In the genomic region with DNA sequence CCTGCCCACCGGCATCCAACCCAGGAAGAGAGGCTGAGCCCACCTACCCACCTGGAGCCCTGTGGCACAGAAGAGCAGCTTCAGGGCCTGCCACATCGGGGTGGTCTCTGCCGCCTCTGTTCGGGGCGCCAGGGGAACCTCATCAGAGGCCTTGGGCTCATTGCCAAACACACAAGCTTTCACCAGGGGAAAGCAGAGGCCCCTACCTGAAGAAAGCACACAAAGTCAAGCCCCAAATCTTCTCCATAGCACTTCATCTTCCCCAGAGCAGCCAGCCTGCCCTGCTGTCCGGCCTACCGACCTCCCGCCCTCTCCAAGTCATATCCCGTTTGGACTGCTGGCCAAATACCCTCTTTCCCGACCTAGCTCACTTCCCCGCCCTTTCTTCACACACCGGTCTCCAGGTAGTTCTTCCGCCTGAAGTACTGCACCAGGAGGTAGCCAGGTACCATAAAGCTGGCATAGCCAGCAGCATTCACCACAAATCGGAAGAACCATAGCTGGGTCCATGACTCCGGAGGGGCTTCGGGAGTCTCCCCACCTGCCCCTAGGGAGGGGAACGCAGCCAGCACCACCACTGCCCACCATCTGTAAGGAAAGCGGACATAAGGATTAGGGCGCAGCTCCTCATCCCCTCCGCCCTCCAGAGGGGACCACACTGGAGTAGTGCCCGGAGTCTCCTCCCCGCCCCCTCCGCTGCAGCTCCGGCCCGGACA, we compare ENCODE assay signal across 9 cellular contexts. TPM values are rescaled to one million over a fixed set of nuclear protein-coding genes. Genes with fewer than 3 reads are reported as not detected.
DNase-seq lines count a peak whose midpoint lies in the region; ATAC-seq, FAIRE-seq and TF ChIP-seq lines count a peak whose summit lies in the region.
"Had no signal": no experiment of that assay in that cellular context is flagged by ENCODE, and none has a peak within 500 bp of the region (broad histone marks: within the 10 kb centered on the region; RNA-seq: fewer than 3 reads in every experiment).

No MANE protein-coding gene starts in this region.

- POLR2A ChIA-PET in GM12878 (lab: Charles Lee): interaction anchor here (1.0 to 10.7 kb wide), 6 partner anchors 7 to 80 kb away, joined by 3 to 131 read pairs (median 7); a partner anchor contains a TSS

- H3K36me3 ChIP-seq in Karpas-422 (ENCODE audit: insufficient read depth, low read length): peaks cover 37% of the 10 kb centered on the region
- peaks cover 36 to 48% of the 10 kb centered on the region in 2 experiments for H3K36me3 ChIP-seq in GM12878 (ENCODE audit: control insufficient read depth in 2 of 2, insufficient read depth in 2 of 2, low read length in 1 of 2)
- peaks cover 7 to 45% (median 38%) of the 10 kb centered on the region in 4 donors for H3K36me3 ChIP-seq in liver (ENCODE audit: control insufficient read depth in 4 of 4, insufficient read depth in 3 of 4, low read depth in 1 of 4, low read length in 3 of 4)
- peaks cover 31% of the 10 kb centered on the region for H3K36me3 ChIP-seq in thoracic aorta

- CTCF ChIA-PET in GM12878 (lab: Yijun Ruan, JAX): interaction anchor here (1.0 to 5.0 kb wide), 15 partner anchors 8 to 160 kb away, joined by 3 to 45 read pairs (median 7); a partner anchor contains a TSS

- H3K9ac ChIP-seq in Karpas-422 (ENCODE audit: low read length) (peak overlapping the region; percentile 92), GM12878 (ENCODE audit: control insufficient read depth, insufficient read depth, low read length) (peak overlapping the region; percentile 90), liver (ENCODE audit: low read depth in 1 of 2, low read length in 2 of 2) (peak overlapping the region; percentile 26 to 42)

- in situ Hi-C loops in GM12878 (cut with MboI): no loop called here

- peaks cover 7% of the 10 kb centered on the region for H3K79me2 ChIP-seq in Karpas-422 (ENCODE audit: low read length)
- H3K79me2 ChIP-seq in GM12878 (ENCODE audit: control insufficient read depth, insufficient read depth, low read length): peaks cover 85% of the 10 kb centered on the region

- no peak for TF ChIP-seq POLR2A in GM12878 (IDR thresholded peaks at IDR 0.05; ENCODE audit: low read depth, low read length)

- RAD21 ChIA-PET in GM12878 (lab: Charles Lee; ENCODE audit: unreplicated experiment): interaction anchor here (0.6 to 4.8 kb wide), 9 partner anchors 9 to 176 kb away, joined by 3 to 28 read pairs (median 3); a partner anchor contains a TSS

- SMC1A ChIA-PET in GM12878 (lab: Charles Lee; ENCODE audit: uncharacterized antibody, unreplicated experiment): interaction anchor here (0.9 to 3.1 kb wide), 8 partner anchors 10 to 160 kb away, joined by 3 to 25 read pairs (median 4); a partner anchor contains a TSS

- no peak for TF ChIP-seq EP300 in GM12878 (IDR thresholded peaks at IDR 0.05; ENCODE audit: borderline replicate concordance in 1 of 2, control insufficient read depth in 1 of 2, low read depth in 2 of 2, low read length in 2 of 2)

- WGBS in GM12878 (ENCODE audit: insufficient coverage, insufficient replicate concordance, low lambda C conversion rate, missing lambda C conversion rate): 1% methylated on average over 25 of the region's 25 CpGs
- WGBS in liver: 13% methylated on average over 25 of the region's 25 CpGs

- intact Hi-C loops in GM12878 (cut with micrococcal nuclease; ENCODE audit: unreplicated experiment): no loop called here

- BruUV-seq in GM12878 (replicated peaks; lab: Mats Ljungman, UMichigan): no TSS peak

- no peaks in the 10 kb centered on the region for H3K9me2 ChIP-seq in Karpas-422 (replicated peaks; ENCODE audit: insufficient read depth, low read length)

- H3K4me2 ChIP-seq in Karpas-422 (ENCODE audit: low read depth, low read length, poor library complexity, severe bottlenecking) (peak overlapping the region; percentile 95), GM12878 (ENCODE audit: control insufficient read depth, insufficient read depth) (peak overlapping the region; percentile 71)

- H3K4me1 ChIP-seq in Karpas-422 (ENCODE audit: low read length): peaks cover 61% of the 10 kb centered on the region
- peaks cover 53% of the 10 kb centered on the region for H3K4me1 ChIP-seq in GM12878 (ENCODE audit: control insufficient read depth, insufficient read depth, low read length)
- H3K4me1 ChIP-seq in liver (ENCODE audit: control insufficient read depth in 4 of 4, insufficient read depth in 4 of 4, low read length in 3 of 4): peaks cover 2 to 27% (median 14%) of the 10 kb centered on the region in 4 donors
- H3K4me1 ChIP-seq in thoracic aorta (ENCODE audit: control insufficient read depth in 1 of 2, low read depth in 2 of 2): peaks cover 12 to 17% of the 10 kb centered on the region in 2 donors

- H4K20me1 ChIP-seq in Karpas-422 (ENCODE audit: insufficient read depth, low read depth, low read length) (peaks cover 14% of the 10 kb centered on the region), GM12878 (ENCODE audit: control insufficient read depth, insufficient read depth) (peaks cover 4% of the 10 kb centered on the region; the same call in 1 of the 2 replicates)

- TF ChIP-seq CTCF in GM12878 (IDR thresholded peaks at IDR 0.05 in 2 of 3, conservative IDR thresholded peaks at IDR 0.05 in 1 of 3; ENCODE audit: control insufficient read depth in 2 of 3, extremely low read depth in 1 of 3, insufficient read depth in 1 of 3, low read depth in 3 of 3, low read length in 3 of 3) (no peak), liver (IDR thresholded peaks at IDR 0.05; ENCODE audit: low read depth, low read length, missing input control) (no peak), thoracic aorta (IDR thresholded peaks at IDR 0.05) (no peak)

- H3K27ac ChIP-seq in Karpas-422 (ENCODE audit: low read length) (peak overlapping the region; percentile 48), GM12878 (ENCODE audit: control insufficient read depth, insufficient read depth) (peak overlapping the region; percentile 99), liver (ENCODE audit: low read depth in 1 of 2, low read length in 2 of 2) (peak overlapping the region; percentile 59 to 91), thoracic aorta (peak overlapping the region; percentile 59 to 76)

- FAIRE-seq in GM12878 (lab: Jason Lieb, UNC): no peak
- FAIRE-seq in RCC 7860 (lab: Jason Lieb, UNC): no peak

- H3K27me3 ChIP-seq in Karpas-422 (ENCODE audit: low read length) (no peaks in the 10 kb centered on the region), GM12878 (replicated peaks in 1 of 2; ENCODE audit: control insufficient read depth in 2 of 2, insufficient read depth in 2 of 2, low read length in 1 of 2) (no peaks in the 10 kb centered on the region), liver (ENCODE audit: control insufficient read depth in 4 of 4, insufficient read depth in 4 of 4, low read length in 3 of 4) (no peaks in the 10 kb centered on the region), thoracic aorta (replicated peaks; ENCODE audit: insufficient read depth) (no peaks in the 10 kb centered on the region)

- H2AFZ ChIP-seq in Karpas-422 (ENCODE audit: low read length) (no peak overlapping the region), GM12878 (ENCODE audit: control insufficient read depth, low read depth, low read length) (no peak overlapping the region)

- H3K9me3 ChIP-seq in Karpas-422 (ENCODE audit: low read length) (no peaks in the 10 kb centered on the region), GM12878 (replicated peaks; ENCODE audit: control insufficient read depth, insufficient read depth, low read length) (no peaks in the 10 kb centered on the region), liver (ENCODE audit: control insufficient read depth in 4 of 4, low read length in 3 of 4) (no peaks in the 10 kb centered on the region), thoracic aorta (no peaks in the 10 kb centered on the region)

- ATAC-seq in GM12878 (no peak), thoracic aorta (ENCODE audit: insufficient number of reproducible peaks, low FRiP score, low read depth) (no peak), HG03025 (IDR thresholded peaks at IDR 0.05; ENCODE audit: low FRiP score, unreplicated experiment) (no peak), HG03378 (IDR thresholded peaks at IDR 0.05; ENCODE audit: unreplicated experiment) (no peak)

- H3K4me3 ChIP-seq in Karpas-422 (ENCODE audit: low read length): peak overlapping the region; percentile 96
- peak overlapping the region; percentile 77 for H3K4me3 ChIP-seq in GM12878
- H3K4me3 ChIP-seq in liver (ENCODE audit: low read depth in 1 of 3, low read length in 3 of 3): peak overlapping the region; percentile 62 to 85 (median 67)
- H3K4me3 ChIP-seq in thoracic aorta: peak overlapping the region; percentile 88

- DNase-seq in Daoy (ENCODE audit: low read depth) (peak; percentile 35), Karpas-422 (peak; percentile 68), GM12878 (ENCODE audit: low read depth, low spot score) (no peak), thoracic aorta (ENCODE audit: low spot score) (no peak), RCC 7860 (ENCODE audit: low spot score) (no peak)

- TF ChIP-seq RAD21 in GM12878 (IDR thresholded peaks at IDR 0.05; ENCODE audit: insufficient read depth, low read depth, low read length) (no peak), liver (IDR thresholded peaks at IDR 0.05) (no peak)

RNA-seq across cellular contexts. Expression of a gene that starts 0.9 kb away (rescaled TPM):
- total RNA-seq in Daoy (2014; rRNA removed; shearing (Covaris generic)): 86.8 and 92.8 TPM in 2 replicates
- 30.0 and 49.9 TPM in 2 replicates for total RNA-seq in Karpas-422 (2014; rRNA removed; shearing (Covaris generic); ENCODE audit: low replicate concordance)
- 34.4 and 37.1 TPM in 2 replicates for total RNA-seq in GM12878 (2013; cell fraction: nucleolus; rRNA removed)
- total RNA-seq in GM12878 (2014; rRNA removed) (34.1 and 35.1 TPM in 2 replicates), GM12878 (2014; rRNA removed; fragmentation: Illumina TruSeq; extraction: Trizol) (24.3 and 25.1 TPM in 2 replicates), GM12878 (2021) (33.5 and 35.8 TPM in 2 replicates), liver (10 to 100 TPM; 19.8 to 22.4 TPM), thoracic aorta (10 to 100 TPM; 19.9 to 33.3 TPM)
- polyA plus RNA-seq in GM12878 (2011; ENCODE audit: low read depth): 23.1 TPM
- polyA plus RNA-seq in GM12878 (2011; rRNA removed) (19.7 and 32.2 TPM in 2 replicates), GM12878 (2014; fragmentation: Illumina TruSeq; extraction: Trizol) (23.9 and 35.2 TPM in 2 replicates), GM12878 (2014; fragmentation: Nextera tagmentation; extraction: Ambion mirVana) (10 to 100 TPM; 11.3 to 14.9 TPM), GM12878 (2014; rRNA removed) (45.2 and 45.4 TPM in 2 replicates), GM12878 (2016; fragmentation: Nextera tagmentation; extraction: Ambion mirVana) (10 to 100 TPM; 39.5 to 40.8 TPM), liver (10 to 100 TPM; 18.9 to 27.0 TPM)
- 48.8 and 53.9 TPM in 2 replicates for polyA plus RNA-seq in GM12878 (2011; cell fraction: cytosol; rRNA removed)
- polyA plus RNA-seq in GM12878 (2011; cell fraction: nucleus; rRNA removed): 89.8 and 144 TPM in 2 replicates
- polyA plus RNA-seq in GM12878 (2012): 38.5 and 38.9 TPM in 2 replicates
- polyA minus RNA-seq in GM12878 (2011; rRNA and poly(A)+ RNA removed): 17.3 and 33.3 TPM in 2 replicates
- polyA minus RNA-seq in GM12878 (2011; cell fraction: cytosol; rRNA and poly(A)+ RNA removed): 5.2 and 7.0 TPM in 2 replicates
- 19.7 and 27.3 TPM in 2 replicates for polyA minus RNA-seq in GM12878 (2011; cell fraction: nucleus; rRNA and poly(A)+ RNA removed)

RNA-seq across cellular contexts. Expression of a gene that starts 8.9 kb away (rescaled TPM):
- 42.3 and 56.3 TPM in 2 replicates for total RNA-seq in Daoy (2014; rRNA removed; shearing (Covaris generic))
- total RNA-seq in Karpas-422 (2014; rRNA removed; shearing (Covaris generic); ENCODE audit: low replicate concordance): 22.2 and 26.1 TPM in 2 replicates
- 127 and 202 TPM in 2 replicates for total RNA-seq in GM12878 (2013; cell fraction: nucleolus; rRNA removed)
- total RNA-seq in GM12878 (2014; rRNA removed) (45.1 and 47.0 TPM in 2 replicates), GM12878 (2014; rRNA removed; fragmentation: Illumina TruSeq; extraction: Trizol) (39.5 and 43.2 TPM in 2 replicates), GM12878 (2021) (53.6 and 57.0 TPM in 2 replicates), liver (1 to 10 TPM; 4.9 TPM), thoracic aorta (10 to 100 TPM in 1 of 2 donors, 1 to 10 TPM in 1; 5.5 to 10.6 TPM)
- polyA plus RNA-seq in GM12878 (2011; ENCODE audit: low read depth): 13.6 TPM
- polyA plus RNA-seq in GM12878 (2011; rRNA removed) (106 and 126 TPM in 2 replicates), GM12878 (2014; fragmentation: Illumina TruSeq; extraction: Trizol) (34.5 and 38.1 TPM in 2 replicates), GM12878 (2014; fragmentation: Nextera tagmentation; extraction: Ambion mirVana) (10 to 100 TPM; 10.4 to 26.0 TPM), GM12878 (2014; rRNA removed) (52.4 and 60.3 TPM in 2 replicates), GM12878 (2016; fragmentation: Nextera tagmentation; extraction: Ambion mirVana) (10 to 100 TPM; 30.4 to 30.6 TPM), liver (1 to 10 TPM; 3.7 to 4.6 TPM)
- polyA plus RNA-seq in GM12878 (2011; cell fraction: cytosol; rRNA removed): 111 and 125 TPM in 2 replicates
- polyA plus RNA-seq in GM12878 (2011; cell fraction: nucleus; rRNA removed): 154 TPM in 2 replicates
- 36.7 and 71.2 TPM in 2 replicates for polyA plus RNA-seq in GM12878 (2012)
- polyA minus RNA-seq in GM12878 (2011; rRNA and poly(A)+ RNA removed): 61.6 and 113 TPM in 2 replicates
- polyA minus RNA-seq in GM12878 (2011; cell fraction: cytosol; rRNA and poly(A)+ RNA removed): 36.5 and 58.5 TPM in 2 replicates
- 67.9 and 93.8 TPM in 2 replicates for polyA minus RNA-seq in GM12878 (2011; cell fraction: nucleus; rRNA and poly(A)+ RNA removed)

RNA-seq across cellular contexts. Expression of a gene that starts 9.5 kb away (rescaled TPM):
- 2,636 and 2,780 TPM in 2 replicates for total RNA-seq in Daoy (2014; rRNA removed; shearing (Covaris generic))
- total RNA-seq in Karpas-422 (2014; rRNA removed; shearing (Covaris generic); ENCODE audit: low replicate concordance): 474 and 539 TPM in 2 replicates
- 295 and 318 TPM in 2 replicates for total RNA-seq in GM12878 (2013; cell fraction: nucleolus; rRNA removed)
- total RNA-seq in GM12878 (2014; rRNA removed) (1,125 and 1,245 TPM in 2 replicates), GM12878 (2014; rRNA removed; fragmentation: Illumina TruSeq; extraction: Trizol) (1,212 and 1,260 TPM in 2 replicates), GM12878 (2021) (1,166 and 1,167 TPM in 2 replicates), liver (100 to 1,000 TPM; 170 to 281 TPM), thoracic aorta (100 to 1,000 TPM; 405 to 695 TPM)
- polyA plus RNA-seq in GM12878 (2011; ENCODE audit: low read depth): 830 TPM
- polyA plus RNA-seq in GM12878 (2011; rRNA removed) (1,290 and 1,505 TPM in 2 replicates), GM12878 (2014; fragmentation: Illumina TruSeq; extraction: Trizol) (1,676 and 1,846 TPM in 2 replicates), GM12878 (2014; fragmentation: Nextera tagmentation; extraction: Ambion mirVana) (1,000 to 10,000 TPM; 1,089 to 1,682 TPM), GM12878 (2014; rRNA removed) (960 and 988 TPM in 2 replicates), GM12878 (2016; fragmentation: Nextera tagmentation; extraction: Ambion mirVana) (1,000 to 10,000 TPM; 1,078 to 1,109 TPM), liver (100 to 1,000 TPM; 129 to 235 TPM)
- 1,040 and 1,248 TPM in 2 replicates for polyA plus RNA-seq in GM12878 (2011; cell fraction: cytosol; rRNA removed)
- polyA plus RNA-seq in GM12878 (2011; cell fraction: nucleus; rRNA removed): 565 and 804 TPM in 2 replicates
- polyA plus RNA-seq in GM12878 (2012): 750 and 926 TPM in 2 replicates
- 1,120 and 1,147 TPM in 2 replicates for polyA minus RNA-seq in GM12878 (2011; rRNA and poly(A)+ RNA removed)
- polyA minus RNA-seq in GM12878 (2011; cell fraction: cytosol; rRNA and poly(A)+ RNA removed): 408 and 462 TPM in 2 replicates
- polyA minus RNA-seq in GM12878 (2011; cell fraction: nucleus; rRNA and poly(A)+ RNA removed): 114 and 165 TPM in 2 replicates

RNA-seq across cellular contexts. Expression of a gene that starts 13.8 kb away (rescaled TPM):
- total RNA-seq in Daoy (2014; rRNA removed; shearing (Covaris generic)): 0.23 and 0.33 TPM in 2 replicates
- total RNA-seq in Karpas-422 (2014; rRNA removed; shearing (Covaris generic); ENCODE audit: low replicate concordance): 0.04 and 0.18 TPM in 2 replicates
- total RNA-seq in GM12878 (2013; cell fraction: nucleolus; rRNA removed): 0.29 and 0.52 TPM in 2 replicates
- total RNA-seq in GM12878 (2014; rRNA removed): under 0.01 TPM in 1 of 2 replicates, not detected in the other
- total RNA-seq in GM12878 (2014; rRNA removed; fragmentation: Illumina TruSeq; extraction: Trizol): not detected in 2 replicates
- total RNA-seq in GM12878 (2021): not detected in 2 replicates
- not detected for polyA plus RNA-seq in GM12878 (2011; ENCODE audit: low read depth)
- 0.13 and 0.19 TPM in 2 replicates for polyA plus RNA-seq in GM12878 (2011; rRNA removed)
- polyA plus RNA-seq in GM12878 (2011; cell fraction: cytosol; rRNA removed): 0.18 and 0.22 TPM in 2 replicates
- polyA plus RNA-seq in GM12878 (2011; cell fraction: nucleus; rRNA removed): 1.4 and 1.6 TPM in 2 replicates
- 0.46 and 0.68 TPM in 2 replicates for polyA plus RNA-seq in GM12878 (2012)
- polyA plus RNA-seq in GM12878 (2014; fragmentation: Illumina TruSeq; extraction: Trizol): 0.04 TPM in 1 of 2 replicates, not detected in the other
- not detected for polyA plus RNA-seq in GM12878 (2014; fragmentation: Nextera tagmentation; extraction: Ambion mirVana)
- 0.01 and 0.08 TPM in 2 replicates for polyA plus RNA-seq in GM12878 (2014; rRNA removed)
- under 1 TPM in 1 of 2 experiments, not detected in 1; 0.05 TPM for polyA plus RNA-seq in GM12878 (2016; fragmentation: Nextera tagmentation; extraction: Ambion mirVana)
- 0.07 and 0.41 TPM in 2 replicates for polyA minus RNA-seq in GM12878 (2011; rRNA and poly(A)+ RNA removed)
- not detected in 2 replicates for polyA minus RNA-seq in GM12878 (2011; cell fraction: cytosol; rRNA and poly(A)+ RNA removed)
- polyA minus RNA-seq in GM12878 (2011; cell fraction: nucleus; rRNA and poly(A)+ RNA removed): 0.36 and 0.86 TPM in 2 replicates
- total RNA-seq in liver: not detected
- polyA plus RNA-seq in liver: not detected
- total RNA-seq in thoracic aorta: not detected
- total RNA-seq: T-helper 1 cell treated with Interleukin-12 subunit alpha and Interleukin-12 subunit beta and Interleukin-4 antibody, amounts not matched to agents 30 ng/mL and 1 ng/mL, for 36 hours had no signal

RNA-seq across cellular contexts. Expression of a gene that starts 33.1 kb away (rescaled TPM):
- total RNA-seq in Daoy (2014; rRNA removed; shearing (Covaris generic)): 14.7 and 20.4 TPM in 2 replicates
- total RNA-seq in Karpas-422 (2014; rRNA removed; shearing (Covaris generic); ENCODE audit: low replicate concordance): 26.9 and 29.3 TPM in 2 replicates
- 127 and 138 TPM in 2 replicates for total RNA-seq in GM12878 (2013; cell fraction: nucleolus; rRNA removed)
- total RNA-seq in GM12878 (2014; rRNA removed) (54.7 and 63.9 TPM in 2 replicates), GM12878 (2014; rRNA removed; fragmentation: Illumina TruSeq; extraction: Trizol) (33.2 and 34.6 TPM in 2 replicates), GM12878 (2021) (71.7 and 79.5 TPM in 2 replicates), liver (10 to 100 TPM; 15.8 to 67.2 TPM), thoracic aorta (100 to 1,000 TPM; 132 to 172 TPM)
- 29.0 TPM for polyA plus RNA-seq in GM12878 (2011; ENCODE audit: low read depth)
- polyA plus RNA-seq in GM12878 (2011; rRNA removed) (64.1 and 132 TPM in 2 replicates), GM12878 (2014; fragmentation: Illumina TruSeq; extraction: Trizol) (64.8 and 111 TPM in 2 replicates), GM12878 (2014; fragmentation: Nextera tagmentation; extraction: Ambion mirVana) (10 to 100 TPM in 1 of 2 experiments, 1 to 10 TPM in 1; 10.0 to 15.7 TPM), GM12878 (2014; rRNA removed) (120 and 121 TPM in 2 replicates), GM12878 (2016; fragmentation: Nextera tagmentation; extraction: Ambion mirVana) (100 to 1,000 TPM; 107 to 111 TPM), liver (10 to 100 TPM; 15.1 to 17.5 TPM)
- polyA plus RNA-seq in GM12878 (2011; cell fraction: cytosol; rRNA removed): 183 and 202 TPM in 2 replicates
- polyA plus RNA-seq in GM12878 (2011; cell fraction: nucleus; rRNA removed): 406 and 468 TPM in 2 replicates
- 48.6 and 53.5 TPM in 2 replicates for polyA plus RNA-seq in GM12878 (2012)
- polyA minus RNA-seq in GM12878 (2011; rRNA and poly(A)+ RNA removed): 158 and 166 TPM in 2 replicates
- polyA minus RNA-seq in GM12878 (2011; cell fraction: cytosol; rRNA and poly(A)+ RNA removed): 37.8 and 38.3 TPM in 2 replicates
- polyA minus RNA-seq in GM12878 (2011; cell fraction: nucleus; rRNA and poly(A)+ RNA removed): 58.9 and 105 TPM in 2 replicates

Comparison
In these comparisons a context has a peak if more than half of its experiments do, and no peak if none do; other contexts are left out.
1. DNase-seq: peak in Daoy (single experiment) and Karpas-422 (single experiment); none in GM12878 (single experiment), thoracic aorta (single experiment) and RCC 7860 (single experiment).
2. H3K27ac ChIP-seq: peak in every context shown above with its lines; median percentile 99 in GM12878; 75 in liver; 68 in thoracic aorta; 48 in Karpas-422.
3. H3K9ac ChIP-seq: peak in every context shown above with its lines; median percentile 92 in Karpas-422; 90 in GM12878; 34 in liver.
4. Peak in every context shown above with its lines, with median percentiles within 50 percentile points of each other: H3K4me3 ChIP-seq.